Comparison of ENCODE assay signal across 1 cellular context in the genomic region with DNA sequence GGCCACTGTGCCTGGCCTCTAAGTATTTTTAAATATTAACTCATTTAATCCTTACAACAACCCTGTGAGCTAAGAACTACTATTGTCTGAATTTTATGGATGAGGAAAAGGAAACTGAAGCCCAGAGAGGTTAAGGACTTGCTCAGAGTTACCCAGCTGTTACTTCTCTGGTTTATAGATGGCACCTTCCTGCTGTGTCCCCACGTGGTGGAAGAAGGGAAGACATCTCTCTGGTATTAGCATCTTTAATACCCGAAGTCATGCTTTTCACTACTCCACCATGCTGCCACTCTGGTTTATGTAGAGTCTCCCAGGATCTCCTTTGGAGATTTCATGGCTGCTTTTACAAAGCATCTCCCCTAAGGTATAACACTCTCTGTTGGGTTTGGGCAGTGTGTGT.
TF ChIP-seq lines count a peak whose summit lies in the region.

No MANE protein-coding gene starts in this region.

TF ChIP-seq in GM12878, 131 proteins besides CTCF, POLR2A, EP300 and RAD21 (continued from another document):
- TF ChIP-seq, protein P1, sequence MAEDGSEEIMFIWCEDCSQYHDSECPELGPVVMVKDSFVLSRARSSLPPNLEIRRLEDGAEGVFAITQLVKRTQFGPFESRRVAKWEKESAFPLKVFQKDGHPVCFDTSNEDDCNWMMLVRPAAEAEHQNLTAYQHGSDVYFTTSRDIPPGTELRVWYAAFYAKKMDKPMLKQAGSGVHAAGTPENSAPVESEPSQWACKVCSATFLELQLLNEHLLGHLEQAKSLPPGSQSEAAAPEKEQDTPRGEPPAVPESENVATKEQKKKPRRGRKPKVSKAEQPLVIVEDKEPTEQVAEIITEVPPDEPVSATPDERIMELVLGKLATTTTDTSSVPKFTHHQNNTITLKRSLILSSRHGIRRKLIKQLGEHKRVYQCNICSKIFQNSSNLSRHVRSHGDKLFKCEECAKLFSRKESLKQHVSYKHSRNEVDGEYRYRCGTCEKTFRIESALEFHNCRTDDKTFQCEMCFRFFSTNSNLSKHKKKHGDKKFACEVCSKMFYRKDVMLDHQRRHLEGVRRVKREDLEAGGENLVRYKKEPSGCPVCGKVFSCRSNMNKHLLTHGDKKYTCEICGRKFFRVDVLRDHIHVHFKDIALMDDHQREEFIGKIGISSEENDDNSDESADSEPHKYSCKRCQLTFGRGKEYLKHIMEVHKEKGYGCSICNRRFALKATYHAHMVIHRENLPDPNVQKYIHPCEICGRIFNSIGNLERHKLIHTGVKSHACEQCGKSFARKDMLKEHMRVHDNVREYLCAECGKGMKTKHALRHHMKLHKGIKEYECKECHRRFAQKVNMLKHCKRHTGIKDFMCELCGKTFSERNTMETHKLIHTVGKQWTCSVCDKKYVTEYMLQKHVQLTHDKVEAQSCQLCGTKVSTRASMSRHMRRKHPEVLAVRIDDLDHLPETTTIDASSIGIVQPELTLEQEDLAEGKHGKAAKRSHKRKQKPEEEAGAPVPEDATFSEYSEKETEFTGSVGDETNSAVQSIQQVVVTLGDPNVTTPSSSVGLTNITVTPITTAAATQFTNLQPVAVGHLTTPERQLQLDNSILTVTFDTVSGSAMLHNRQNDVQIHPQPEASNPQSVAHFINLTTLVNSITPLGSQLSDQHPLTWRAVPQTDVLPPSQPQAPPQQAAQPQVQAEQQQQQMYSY (CRISPR knock-in tag; IDR thresholded peaks at IDR 0.05), result no peak
- TF ChIP-seq NR2F1 (conservative IDR thresholded peaks at IDR 0.05) (no peak), ZZZ3 (IDR thresholded peaks at IDR 0.05; ENCODE audit: control insufficient read depth, insufficient read length, low read depth) (no peak), CBX3 (IDR thresholded peaks at IDR 0.05; ENCODE audit: borderline replicate concordance, low read depth) (no peak)
